Comparison of ENCODE assay signal across 1 cellular context in genomic region chr20:25676164-25676809, GRCh38.
TF ChIP-seq lines count a peak whose summit lies in the region.

No MANE protein-coding gene starts in this region.

TF ChIP-seq in GM12878, 131 proteins besides CTCF, POLR2A, EP300 and RAD21 (continued from another document):
- no peak for TF ChIP-seq USF2 (IDR thresholded peaks at IDR 0.05; ENCODE audit: borderline replicate concordance, low read depth, low read length)
- TF ChIP-seq ELK1 (IDR thresholded peaks at IDR 0.05; ENCODE audit: low read depth, low read length): no peak
- TF ChIP-seq HSF1 (IDR thresholded peaks at IDR 0.05; ENCODE audit: low read depth, low read length): no peak
- no peak for TF ChIP-seq PML (IDR thresholded peaks at IDR 0.05; ENCODE audit: low read length)
- no peak for TF ChIP-seq NRF1 (conservative IDR thresholded peaks at IDR 0.05; ENCODE audit: low read depth, low read length)
- no peak for TF ChIP-seq SMC3 (IDR thresholded peaks at IDR 0.05; ENCODE audit: borderline replicate concordance, low read length)
- TF ChIP-seq SP1 (IDR thresholded peaks at IDR 0.05; ENCODE audit: low read depth, low read length): no peak
- no peak for TF ChIP-seq ZZZ3 (IDR thresholded peaks at IDR 0.05; ENCODE audit: control insufficient read depth, insufficient read length, low read depth)
